ENCODE assay signal across 1 cellular context in the genomic region with DNA sequence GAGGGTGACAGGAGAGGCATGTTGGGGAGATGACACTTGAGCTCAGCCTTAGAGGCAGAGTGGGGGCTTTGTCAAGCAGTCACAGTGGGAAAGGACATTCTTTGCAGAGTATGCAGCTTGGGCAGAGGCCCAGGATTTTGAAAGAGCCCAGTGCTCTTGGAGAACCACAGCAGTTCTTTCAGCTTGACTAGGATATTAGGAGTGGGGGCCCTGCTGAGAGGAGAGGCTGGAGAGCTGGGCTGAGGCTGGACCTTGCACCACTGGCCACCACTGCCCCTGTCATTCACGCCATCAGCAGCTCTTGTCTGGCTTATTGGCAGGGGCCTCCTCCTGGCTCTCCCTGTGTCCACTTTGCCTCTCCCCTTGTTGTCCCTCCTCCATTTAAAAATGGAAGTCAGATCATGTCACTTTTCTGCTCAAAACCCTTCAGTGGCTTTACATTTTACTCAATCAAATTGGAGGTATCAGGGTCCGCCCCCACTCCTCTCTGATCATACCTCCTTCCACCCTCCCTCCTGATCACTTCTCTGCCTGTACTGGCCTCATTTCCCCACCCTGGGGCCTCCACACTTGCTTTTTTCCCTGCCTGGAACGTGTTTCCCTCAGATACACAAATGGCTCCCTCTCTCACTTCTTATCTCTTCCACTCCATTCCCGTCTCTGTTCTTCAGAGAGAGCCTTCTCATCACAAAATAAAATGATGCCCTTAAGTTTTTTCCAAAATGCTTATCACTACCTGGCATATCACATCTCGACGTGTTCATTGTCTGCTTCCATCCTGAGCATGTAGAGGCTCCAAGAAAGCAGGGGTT.
TF ChIP-seq lines count a peak whose summit lies in the region.

No MANE protein-coding gene starts in this region.

TF ChIP-seq in K562, 482 proteins besides CTCF, POLR2A, EP300 and RAD21 (continued from another document and continues in another):
- TF ChIP-seq, protein P1, sequence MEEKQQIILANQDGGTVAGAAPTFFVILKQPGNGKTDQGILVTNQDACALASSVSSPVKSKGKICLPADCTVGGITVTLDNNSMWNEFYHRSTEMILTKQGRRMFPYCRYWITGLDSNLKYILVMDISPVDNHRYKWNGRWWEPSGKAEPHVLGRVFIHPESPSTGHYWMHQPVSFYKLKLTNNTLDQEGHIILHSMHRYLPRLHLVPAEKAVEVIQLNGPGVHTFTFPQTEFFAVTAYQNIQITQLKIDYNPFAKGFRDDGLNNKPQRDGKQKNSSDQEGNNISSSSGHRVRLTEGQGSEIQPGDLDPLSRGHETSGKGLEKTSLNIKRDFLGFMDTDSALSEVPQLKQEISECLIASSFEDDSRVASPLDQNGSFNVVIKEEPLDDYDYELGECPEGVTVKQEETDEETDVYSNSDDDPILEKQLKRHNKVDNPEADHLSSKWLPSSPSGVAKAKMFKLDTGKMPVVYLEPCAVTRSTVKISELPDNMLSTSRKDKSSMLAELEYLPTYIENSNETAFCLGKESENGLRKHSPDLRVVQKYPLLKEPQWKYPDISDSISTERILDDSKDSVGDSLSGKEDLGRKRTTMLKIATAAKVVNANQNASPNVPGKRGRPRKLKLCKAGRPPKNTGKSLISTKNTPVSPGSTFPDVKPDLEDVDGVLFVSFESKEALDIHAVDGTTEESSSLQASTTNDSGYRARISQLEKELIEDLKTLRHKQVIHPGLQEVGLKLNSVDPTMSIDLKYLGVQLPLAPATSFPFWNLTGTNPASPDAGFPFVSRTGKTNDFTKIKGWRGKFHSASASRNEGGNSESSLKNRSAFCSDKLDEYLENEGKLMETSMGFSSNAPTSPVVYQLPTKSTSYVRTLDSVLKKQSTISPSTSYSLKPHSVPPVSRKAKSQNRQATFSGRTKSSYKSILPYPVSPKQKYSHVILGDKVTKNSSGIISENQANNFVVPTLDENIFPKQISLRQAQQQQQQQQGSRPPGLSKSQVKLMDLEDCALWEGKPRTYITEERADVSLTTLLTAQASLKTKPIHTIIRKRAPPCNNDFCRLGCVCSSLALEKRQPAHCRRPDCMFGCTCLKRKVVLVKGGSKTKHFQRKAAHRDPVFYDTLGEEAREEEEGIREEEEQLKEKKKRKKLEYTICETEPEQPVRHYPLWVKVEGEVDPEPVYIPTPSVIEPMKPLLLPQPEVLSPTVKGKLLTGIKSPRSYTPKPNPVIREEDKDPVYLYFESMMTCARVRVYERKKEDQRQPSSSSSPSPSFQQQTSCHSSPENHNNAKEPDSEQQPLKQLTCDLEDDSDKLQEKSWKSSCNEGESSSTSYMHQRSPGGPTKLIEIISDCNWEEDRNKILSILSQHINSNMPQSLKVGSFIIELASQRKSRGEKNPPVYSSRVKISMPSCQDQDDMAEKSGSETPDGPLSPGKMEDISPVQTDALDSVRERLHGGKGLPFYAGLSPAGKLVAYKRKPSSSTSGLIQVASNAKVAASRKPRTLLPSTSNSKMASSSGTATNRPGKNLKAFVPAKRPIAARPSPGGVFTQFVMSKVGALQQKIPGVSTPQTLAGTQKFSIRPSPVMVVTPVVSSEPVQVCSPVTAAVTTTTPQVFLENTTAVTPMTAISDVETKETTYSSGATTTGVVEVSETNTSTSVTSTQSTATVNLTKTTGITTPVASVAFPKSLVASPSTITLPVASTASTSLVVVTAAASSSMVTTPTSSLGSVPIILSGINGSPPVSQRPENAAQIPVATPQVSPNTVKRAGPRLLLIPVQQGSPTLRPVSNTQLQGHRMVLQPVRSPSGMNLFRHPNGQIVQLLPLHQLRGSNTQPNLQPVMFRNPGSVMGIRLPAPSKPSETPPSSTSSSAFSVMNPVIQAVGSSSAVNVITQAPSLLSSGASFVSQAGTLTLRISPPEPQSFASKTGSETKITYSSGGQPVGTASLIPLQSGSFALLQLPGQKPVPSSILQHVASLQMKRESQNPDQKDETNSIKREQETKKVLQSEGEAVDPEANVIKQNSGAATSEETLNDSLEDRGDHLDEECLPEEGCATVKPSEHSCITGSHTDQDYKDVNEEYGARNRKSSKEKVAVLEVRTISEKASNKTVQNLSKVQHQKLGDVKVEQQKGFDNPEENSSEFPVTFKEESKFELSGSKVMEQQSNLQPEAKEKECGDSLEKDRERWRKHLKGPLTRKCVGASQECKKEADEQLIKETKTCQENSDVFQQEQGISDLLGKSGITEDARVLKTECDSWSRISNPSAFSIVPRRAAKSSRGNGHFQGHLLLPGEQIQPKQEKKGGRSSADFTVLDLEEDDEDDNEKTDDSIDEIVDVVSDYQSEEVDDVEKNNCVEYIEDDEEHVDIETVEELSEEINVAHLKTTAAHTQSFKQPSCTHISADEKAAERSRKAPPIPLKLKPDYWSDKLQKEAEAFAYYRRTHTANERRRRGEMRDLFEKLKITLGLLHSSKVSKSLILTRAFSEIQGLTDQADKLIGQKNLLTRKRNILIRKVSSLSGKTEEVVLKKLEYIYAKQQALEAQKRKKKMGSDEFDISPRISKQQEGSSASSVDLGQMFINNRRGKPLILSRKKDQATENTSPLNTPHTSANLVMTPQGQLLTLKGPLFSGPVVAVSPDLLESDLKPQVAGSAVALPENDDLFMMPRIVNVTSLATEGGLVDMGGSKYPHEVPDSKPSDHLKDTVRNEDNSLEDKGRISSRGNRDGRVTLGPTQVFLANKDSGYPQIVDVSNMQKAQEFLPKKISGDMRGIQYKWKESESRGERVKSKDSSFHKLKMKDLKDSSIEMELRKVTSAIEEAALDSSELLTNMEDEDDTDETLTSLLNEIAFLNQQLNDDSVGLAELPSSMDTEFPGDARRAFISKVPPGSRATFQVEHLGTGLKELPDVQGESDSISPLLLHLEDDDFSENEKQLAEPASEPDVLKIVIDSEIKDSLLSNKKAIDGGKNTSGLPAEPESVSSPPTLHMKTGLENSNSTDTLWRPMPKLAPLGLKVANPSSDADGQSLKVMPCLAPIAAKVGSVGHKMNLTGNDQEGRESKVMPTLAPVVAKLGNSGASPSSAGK (IDR thresholded peaks at IDR 0.05), result peak; percentile 34; the same call in 1 of the 2 replicates
- no peak for TF ChIP-seq RBM25 (IDR thresholded peaks at IDR 0.05; ENCODE audit: low read depth, low read length, severe bottlenecking)
- no peak for TF ChIP-seq TAF15 (IDR thresholded peaks at IDR 0.05; ENCODE audit: low read depth, low read length)
- TF ChIP-seq HDAC3 (IDR thresholded peaks at IDR 0.05; ENCODE audit: borderline replicate concordance, partially characterized antibody), result no peak
- TF ChIP-seq, protein P2, sequence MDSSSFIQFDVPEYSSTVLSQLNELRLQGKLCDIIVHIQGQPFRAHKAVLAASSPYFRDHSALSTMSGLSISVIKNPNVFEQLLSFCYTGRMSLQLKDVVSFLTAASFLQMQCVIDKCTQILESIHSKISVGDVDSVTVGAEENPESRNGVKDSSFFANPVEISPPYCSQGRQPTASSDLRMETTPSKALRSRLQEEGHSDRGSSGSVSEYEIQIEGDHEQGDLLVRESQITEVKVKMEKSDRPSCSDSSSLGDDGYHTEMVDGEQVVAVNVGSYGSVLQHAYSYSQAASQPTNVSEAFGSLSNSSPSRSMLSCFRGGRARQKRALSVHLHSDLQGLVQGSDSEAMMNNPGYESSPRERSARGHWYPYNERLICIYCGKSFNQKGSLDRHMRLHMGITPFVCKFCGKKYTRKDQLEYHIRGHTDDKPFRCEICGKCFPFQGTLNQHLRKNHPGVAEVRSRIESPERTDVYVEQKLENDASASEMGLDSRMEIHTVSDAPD (CRISPR knock-in tag; IDR thresholded peaks at IDR 0.05), result no peak
- TF ChIP-seq ZNF830 (CRISPR knock-in tag; IDR thresholded peaks at IDR 0.05), result no peak
- TF ChIP-seq FIP1L1 (IDR thresholded peaks at IDR 0.05; ENCODE audit: low read depth, low read length, poor library complexity, severe bottlenecking), result no peak
- peak; percentile 35; the same call in 1 of the 2 replicates for TF ChIP-seq EP400 (IDR thresholded peaks at IDR 0.05)
- TF ChIP-seq NBN (IDR thresholded peaks at IDR 0.05; ENCODE audit: low read depth), result no peak
- TF ChIP-seq ARID1B (IDR thresholded peaks at IDR 0.05), result peak; percentile 80
- TF ChIP-seq, protein P3, sequence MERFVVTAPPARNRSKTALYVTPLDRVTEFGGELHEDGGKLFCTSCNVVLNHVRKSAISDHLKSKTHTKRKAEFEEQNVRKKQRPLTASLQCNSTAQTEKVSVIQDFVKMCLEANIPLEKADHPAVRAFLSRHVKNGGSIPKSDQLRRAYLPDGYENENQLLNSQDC (CRISPR knock-in tag; IDR thresholded peaks at IDR 0.05), result no peak
- TF ChIP-seq MYC (IDR thresholded peaks at IDR 0.05; ENCODE audit: low read depth, low read length), result no peak
- no peak for TF ChIP-seq MYC (CRISPR knock-in tag; IDR thresholded peaks at IDR 0.05; ENCODE audit: borderline replicate concordance, low read depth)
- TF ChIP-seq TEAD4 (IDR thresholded peaks at IDR 0.05; ENCODE audit: low read length), result peak; percentile 26; the same call in 1 of the 2 replicates
- TF ChIP-seq TEAD4 (CRISPR knock-in tag; IDR thresholded peaks at IDR 0.05; ENCODE audit: borderline replicate concordance), result no peak
- no peak for TF ChIP-seq CEBPG (CRISPR knock-in tag; IDR thresholded peaks at IDR 0.05)
- TF ChIP-seq CEBPG (tag; conservative IDR thresholded peaks at IDR 0.05 in 1 of 2, IDR thresholded peaks at IDR 0.05 in 1 of 2), result no peak
- TF ChIP-seq, protein P4, sequence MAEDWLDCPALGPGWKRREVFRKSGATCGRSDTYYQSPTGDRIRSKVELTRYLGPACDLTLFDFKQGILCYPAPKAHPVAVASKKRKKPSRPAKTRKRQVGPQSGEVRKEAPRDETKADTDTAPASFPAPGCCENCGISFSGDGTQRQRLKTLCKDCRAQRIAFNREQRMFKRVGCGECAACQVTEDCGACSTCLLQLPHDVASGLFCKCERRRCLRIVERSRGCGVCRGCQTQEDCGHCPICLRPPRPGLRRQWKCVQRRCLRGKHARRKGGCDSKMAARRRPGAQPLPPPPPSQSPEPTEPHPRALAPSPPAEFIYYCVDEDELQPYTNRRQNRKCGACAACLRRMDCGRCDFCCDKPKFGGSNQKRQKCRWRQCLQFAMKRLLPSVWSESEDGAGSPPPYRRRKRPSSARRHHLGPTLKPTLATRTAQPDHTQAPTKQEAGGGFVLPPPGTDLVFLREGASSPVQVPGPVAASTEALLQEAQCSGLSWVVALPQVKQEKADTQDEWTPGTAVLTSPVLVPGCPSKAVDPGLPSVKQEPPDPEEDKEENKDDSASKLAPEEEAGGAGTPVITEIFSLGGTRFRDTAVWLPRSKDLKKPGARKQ (CRISPR knock-in tag; IDR thresholded peaks at IDR 0.05), result no peak
- TF ChIP-seq, protein P5, sequence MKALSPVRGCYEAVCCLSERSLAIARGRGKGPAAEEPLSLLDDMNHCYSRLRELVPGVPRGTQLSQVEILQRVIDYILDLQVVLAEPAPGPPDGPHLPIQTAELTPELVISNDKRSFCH (CRISPR knock-in tag; IDR thresholded peaks at IDR 0.05), result no peak
- TF ChIP-seq, protein P5 (tag; IDR thresholded peaks at IDR 0.05), result no peak
- TF ChIP-seq HNRNPH1 (optimal IDR thresholded peaks at IDR 0.05; ENCODE audit: low read depth, low read length), result no peak
- no peak for TF ChIP-seq ETV6 (IDR thresholded peaks at IDR 0.05; ENCODE audit: borderline replicate concordance in 1 of 2, low read depth in 2 of 2, low read length in 1 of 2)
- TF ChIP-seq ETV6 (CRISPR knock-in tag; IDR thresholded peaks at IDR 0.05; ENCODE audit: borderline replicate concordance), result no peak
- TF ChIP-seq POLR3G (IDR thresholded peaks at IDR 0.05; ENCODE audit: extremely low read depth, insufficient read length, insufficient replicate concordance), result no peak
- TF ChIP-seq, protein P6, sequence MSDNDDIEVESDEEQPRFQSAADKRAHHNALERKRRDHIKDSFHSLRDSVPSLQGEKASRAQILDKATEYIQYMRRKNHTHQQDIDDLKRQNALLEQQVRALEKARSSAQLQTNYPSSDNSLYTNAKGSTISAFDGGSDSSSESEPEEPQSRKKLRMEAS (CRISPR knock-in tag; IDR thresholded peaks at IDR 0.05), result no peak
- no peak for TF ChIP-seq PPARD (CRISPR knock-in tag; IDR thresholded peaks at IDR 0.05)
- 0 out of 2 replicates have a peak, but pooled peaks have one; percentile 16 for TF ChIP-seq STAT5A (IDR thresholded peaks at IDR 0.05; ENCODE audit: borderline replicate concordance, low read length)
- no peak for TF ChIP-seq FOXJ2 (tag; IDR thresholded peaks at IDR 0.05)
- no peak for TF ChIP-seq PTTG1 (tag; IDR thresholded peaks at IDR 0.05; ENCODE audit: low read depth)
- TF ChIP-seq PURB (CRISPR knock-in tag; IDR thresholded peaks at IDR 0.05; ENCODE audit: low read depth), result no peak
- TF ChIP-seq, protein P7, sequence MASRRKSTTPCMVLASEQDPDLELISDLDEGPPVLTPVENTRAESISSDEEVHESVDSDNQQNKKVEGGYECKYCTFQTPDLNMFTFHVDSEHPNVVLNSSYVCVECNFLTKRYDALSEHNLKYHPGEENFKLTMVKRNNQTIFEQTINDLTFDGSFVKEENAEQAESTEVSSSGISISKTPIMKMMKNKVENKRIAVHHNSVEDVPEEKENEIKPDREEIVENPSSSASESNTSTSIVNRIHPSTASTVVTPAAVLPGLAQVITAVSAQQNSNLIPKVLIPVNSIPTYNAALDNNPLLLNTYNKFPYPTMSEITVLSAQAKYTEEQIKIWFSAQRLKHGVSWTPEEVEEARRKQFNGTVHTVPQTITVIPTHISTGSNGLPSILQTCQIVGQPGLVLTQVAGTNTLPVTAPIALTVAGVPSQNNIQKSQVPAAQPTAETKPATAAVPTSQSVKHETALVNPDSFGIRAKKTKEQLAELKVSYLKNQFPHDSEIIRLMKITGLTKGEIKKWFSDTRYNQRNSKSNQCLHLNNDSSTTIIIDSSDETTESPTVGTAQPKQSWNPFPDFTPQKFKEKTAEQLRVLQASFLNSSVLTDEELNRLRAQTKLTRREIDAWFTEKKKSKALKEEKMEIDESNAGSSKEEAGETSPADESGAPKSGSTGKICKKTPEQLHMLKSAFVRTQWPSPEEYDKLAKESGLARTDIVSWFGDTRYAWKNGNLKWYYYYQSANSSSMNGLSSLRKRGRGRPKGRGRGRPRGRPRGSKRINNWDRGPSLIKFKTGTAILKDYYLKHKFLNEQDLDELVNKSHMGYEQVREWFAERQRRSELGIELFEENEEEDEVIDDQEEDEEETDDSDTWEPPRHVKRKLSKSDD (conservative IDR thresholded peaks at IDR 0.05; ENCODE audit: low read length), result no peak
- no peak for TF ChIP-seq HLTF (IDR thresholded peaks at IDR 0.05)
- no peak for TF ChIP-seq U2AF1 (optimal IDR thresholded peaks at IDR 0.05; ENCODE audit: low read depth, low read length)
- no peak for TF ChIP-seq CREBBP (IDR thresholded peaks at IDR 0.05; ENCODE audit: low read depth, low read length)
- no peak for TF ChIP-seq EHMT2 (IDR thresholded peaks at IDR 0.05)
- no peak for TF ChIP-seq HNRNPK (IDR thresholded peaks at IDR 0.05; ENCODE audit: low read depth, low read length, poor library complexity, severe bottlenecking)
